1 cellular context compared by ENCODE assay signal in genomic region chr14:99235578-99235977, GRCh38.
TF ChIP-seq lines count a peak whose summit lies in the region.

No MANE protein-coding gene starts in this region.

TF ChIP-seq in H1, 55 proteins besides CTCF, POLR2A, EP300 and RAD21:
- TF ChIP-seq EZH2 (IDR thresholded peaks at IDR 0.05; ENCODE audit: low read depth, low read length, severe bottlenecking) (no peak), SIN3A (conservative IDR thresholded peaks at IDR 0.05 in 1 of 2, IDR thresholded peaks at IDR 0.05 in 1 of 2; ENCODE audit: low read depth in 1 of 2, low read length in 2 of 2) (no peak)
